9 cellular contexts compared by ENCODE assay signal in the genomic region with DNA sequence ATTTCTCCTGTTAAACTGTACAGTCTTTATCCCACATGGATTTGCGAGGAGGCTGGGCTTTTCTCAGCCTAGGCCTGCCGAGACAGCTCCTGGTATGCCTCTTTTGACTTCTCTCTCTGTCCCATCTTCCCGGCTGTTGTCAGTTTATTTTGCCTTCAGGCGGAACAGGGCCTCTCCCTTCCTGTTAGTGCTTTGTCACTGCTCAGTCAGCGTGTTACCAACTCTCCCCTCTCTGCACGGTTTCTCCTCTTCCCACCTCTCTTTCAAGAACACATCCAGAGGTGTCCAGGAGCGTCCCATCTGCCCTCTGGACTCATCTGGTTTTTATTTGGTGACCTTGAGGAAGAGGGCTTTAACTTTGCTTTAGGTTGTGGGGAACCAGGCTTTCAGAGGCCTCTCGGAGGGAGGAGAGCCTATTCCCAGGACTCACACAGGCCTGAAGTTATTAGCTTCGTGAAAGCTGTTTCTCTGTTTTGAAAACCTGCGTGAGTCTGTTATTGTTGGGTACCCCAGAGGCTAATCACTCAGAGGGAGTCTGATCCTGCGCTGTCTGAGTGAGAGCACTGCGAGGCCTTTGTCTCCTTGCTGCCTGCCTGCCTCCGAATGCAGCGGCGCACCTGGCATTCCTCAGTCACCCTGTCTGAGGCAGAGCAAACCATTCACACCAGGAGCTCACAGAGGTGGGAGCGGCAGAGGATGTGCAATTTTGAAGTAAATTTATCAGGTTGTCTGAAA.
DNase-seq lines count a peak whose midpoint lies in the region; ATAC-seq and TF ChIP-seq lines count a peak whose summit lies in the region.
"Had no signal": no experiment of that assay in that cellular context is flagged by ENCODE, and none has a peak within 500 bp of the region (broad histone marks: within the 10 kb centered on the region; RNA-seq: fewer than 3 reads in every experiment).

No MANE protein-coding gene starts in this region.

- WGBS in ectodermal cell, 2 experiments: 43 to 52% methylated on average over 16 of the region's 16 CpGs
- WGBS in mesenchymal stem cell: 46% methylated on average over 11 of the region's 16 CpGs

- H3K27me3 ChIP-seq in AG04450 (ENCODE audit: control insufficient read depth, insufficient read depth, low read length) (no peaks in the 10 kb centered on the region), ectodermal cell (ENCODE audit: control insufficient read depth, insufficient read depth, low read length, poor library complexity, severe bottlenecking) (no peaks in the 10 kb centered on the region), mesenchymal stem cell (ENCODE audit: control insufficient read depth in 1 of 2, insufficient read depth in 1 of 2, low read length in 2 of 2) (no peaks in the 10 kb centered on the region)

- no peak overlapping the region for H3K23ac ChIP-seq in mesenchymal stem cell (ENCODE audit: low read length in 2 of 2)

- no peak overlapping the region for H3K4me2 ChIP-seq in mesenchymal stem cell (ENCODE audit: low read length, poor library complexity, severe bottlenecking)

- H3K9ac ChIP-seq in mesenchymal stem cell (ENCODE audit: low read length): peak overlapping the region; percentile 88

- no peak overlapping the region for H2BK15ac ChIP-seq in mesenchymal stem cell (ENCODE audit: low read depth, poor library complexity, severe bottlenecking)

- POLR2A ChIA-PET in AG04450 (lab: Yijun Ruan, JAX): no interaction called here

- H3K36me3 ChIP-seq in ectodermal cell (ENCODE audit: control insufficient read depth, insufficient read depth, low read length) (no peaks in the 10 kb centered on the region), mesenchymal stem cell (ENCODE audit: control insufficient read depth in 1 of 2, insufficient read depth in 2 of 2, low read depth in 1 of 2, low read length in 2 of 2) (no peaks in the 10 kb centered on the region)

- no peak overlapping the region for H2BK5ac ChIP-seq in mesenchymal stem cell (ENCODE audit: low read depth, low read length, poor library complexity, severe bottlenecking)

- peak overlapping the region; percentile 25 for H4K91ac ChIP-seq in mesenchymal stem cell (ENCODE audit: low read length)

- H3K79me1 ChIP-seq in mesenchymal stem cell (replicated peaks; ENCODE audit: low read length, poor library complexity, severe bottlenecking): no peaks in the 10 kb centered on the region

- no peak overlapping the region for H3K14ac ChIP-seq in mesenchymal stem cell (ENCODE audit: low read length in 2 of 2)

- peak overlapping the region in 1 of 2 experiments; percentile 49 for H2BK12ac ChIP-seq in mesenchymal stem cell (ENCODE audit: low read length in 2 of 2)

- CTCF ChIA-PET in AG04450 (lab: Charles Lee): no interaction called here

- TF ChIP-seq CTCF in AG04450 (IDR thresholded peaks at IDR 0.05; ENCODE audit: low read depth, low read length): no peak

- peak overlapping the region; percentile 25 to 88 for H3K18ac ChIP-seq in mesenchymal stem cell (ENCODE audit: low read depth in 1 of 2, low read length in 2 of 2)

- H2BK120ac ChIP-seq in mesenchymal stem cell (ENCODE audit: low read depth, low read length): peak overlapping the region; percentile 27

- H3K4me3 ChIP-seq in AG04450 (ENCODE audit: low read depth, low read length): no peak overlapping the region
- H3K4me3 ChIP-seq in ectodermal cell (ENCODE audit: insufficient read depth, low read depth, low read length): no peak overlapping the region
- H3K4me3 ChIP-seq in mesenchymal stem cell (ENCODE audit: insufficient read depth in 1 of 2, low read depth in 1 of 2, low read length in 2 of 2): peak overlapping the region in 1 of 2 experiments; percentile 43

- H3K9me3 ChIP-seq in AG04450 (ENCODE audit: control insufficient read depth, insufficient read depth, low read length) (no peaks in the 10 kb centered on the region), ectodermal cell (ENCODE audit: control insufficient read depth, low read length) (no peaks in the 10 kb centered on the region), mesenchymal stem cell (ENCODE audit: control insufficient read depth, low read length) (peaks cover 7% of the 10 kb centered on the region)

- H3K4me1 ChIP-seq in ectodermal cell (ENCODE audit: control insufficient read depth, insufficient read depth, low read length) (peaks cover 5% of the 10 kb centered on the region), mesenchymal stem cell (ENCODE audit: control insufficient read depth, insufficient read depth, low read depth, low read length) (peaks cover 5% of the 10 kb centered on the region)

- H4K8ac ChIP-seq in mesenchymal stem cell (ENCODE audit: low read length): peak overlapping the region; percentile 85

- no peak for DNase-seq in AG04450 (ENCODE audit: low read depth, low spot score)
- DNase-seq in NCI-H2081 treated with DMSO at 0.1 percent for 48 hours (lab: John Stamatoyannopoulos, UW): peak; percentile 85
- DNase-seq in mesenchymal stem cell: peak; percentile 19
- no peak for DNase-seq in NCI-H2171 (lab: John Stamatoyannopoulos, UW)
- no peak for DNase-seq in left lobe of liver (ENCODE audit: low spot score)
- no peak for DNase-seq in effector CD8-positive, alpha-beta T cell (lab: John Stamatoyannopoulos, UW)
- DNase-seq in stimulated activated CD8-positive, alpha-beta memory T cell treated with anti-CD3 and anti-CD28 coated beads, Interleukin-4, amount 100 ng/mL, for 48 hours: no peak
- DNase-seq: NCI-H526 had no signal

- no peak for ATAC-seq in left lobe of liver

- H3K27ac ChIP-seq in AG04450 (ENCODE audit: low read depth, low read length) (peak overlapping the region; percentile 25), ectodermal cell (ENCODE audit: insufficient read depth, low read depth, low read length, poor library complexity, severe bottlenecking) (peak overlapping the region; percentile 57), mesenchymal stem cell (ENCODE audit: low read length, poor library complexity, severe bottlenecking) (no peak overlapping the region)

- no peak overlapping the region for H2AK5ac ChIP-seq in mesenchymal stem cell (ENCODE audit: low read length, severe bottlenecking)

- H3K4ac ChIP-seq in mesenchymal stem cell (ENCODE audit: low read depth in 1 of 2, low read length in 2 of 2): peak overlapping the region; percentile 35 to 49

- peak overlapping the region; percentile 21 for H2AFZ ChIP-seq in mesenchymal stem cell (ENCODE audit: low read depth, low read length)

Comparison
In these comparisons a context has a peak if more than half of its experiments do, and no peak if none do; other contexts are left out.
1. DNase-seq: peak in NCI-H2081 treated with DMSO at 0.1 percent for 48 hours (single experiment) and mesenchymal stem cell (single experiment); none in AG04450 (single experiment), NCI-H2171 (single experiment), left lobe of liver (single experiment), effector CD8-positive, alpha-beta T cell (single experiment) and stimulated activated CD8-positive, alpha-beta memory T cell treated with anti-CD3 and anti-CD28 coated beads, Interleukin-4, amount 100 ng/mL, for 48 hours (single experiment).